Comparison of ENCODE assay signal across 1 cellular context in genomic region chr16:85673529-85674417, GRCh38.
TF ChIP-seq lines count a peak whose summit lies in the region.

No MANE protein-coding gene starts in this region.

TF ChIP-seq in HepG2, 621 proteins besides CTCF, POLR2A, EP300 and RAD21 (continued from another document):
- peak; percentile 54; the same call in 1 of the 2 replicates for TF ChIP-seq MNT (IDR thresholded peaks at IDR 0.05)
- TF ChIP-seq ZNF549 (CRISPR knock-in tag; IDR thresholded peaks at IDR 0.05), result no peak
- peak; percentile 89 for TF ChIP-seq RBM22 (optimal IDR thresholded peaks at IDR 0.05; ENCODE audit: low read length)
